ENCODE assay signal across 15 cellular contexts in genomic region chr11:82577246-82577645, GRCh38.
DNase-seq lines count a peak whose midpoint lies in the region; ATAC-seq and TF ChIP-seq lines count a peak whose summit lies in the region.
"Had no signal": no experiment of that assay in that cellular context is flagged by ENCODE, and none has a peak within 500 bp of the region (broad histone marks: within the 10 kb centered on the region; RNA-seq: fewer than 3 reads in every experiment).

No MANE protein-coding gene starts in this region.

- H3K36me3 Mint-ChIP-seq in activated naive CD8-positive, alpha-beta T cell treated with anti-CD3 and anti-CD28 coated beads for 36 hours = no peaks in the 10 kb centered on the region
- H3K36me3 Mint-ChIP-seq: CD14-positive monocyte had no signal

- peaks cover 8% of the 10 kb centered on the region for H3K27me3 Mint-ChIP-seq in activated naive CD8-positive, alpha-beta T cell treated with anti-CD3 and anti-CD28 coated beads for 36 hours

- no peaks in the 10 kb centered on the region for H3K9me3 Mint-ChIP-seq in activated naive CD8-positive, alpha-beta T cell treated with anti-CD3 and anti-CD28 coated beads for 36 hours

- H3K9me3 ChIP-seq in WERI-Rb-1 (ENCODE audit: severe bottlenecking) = no peaks in the 10 kb centered on the region

- no peak overlapping the region for H3K4me3 ChIP-seq in WERI-Rb-1 (ENCODE audit: low read depth, low read length)

- no peak overlapping the region for H3K27ac ChIP-seq in WERI-Rb-1
- H3K27ac ChIP-seq: HL-60 had no signal

- no peak overlapping the region for H3K27ac Mint-ChIP-seq in activated naive CD8-positive, alpha-beta T cell treated with anti-CD3 and anti-CD28 coated beads for 36 hours

- TF ChIP-seq CTCF in WERI-Rb-1 (IDR thresholded peaks at IDR 0.05; ENCODE audit: low read depth, low read length) = no peak

- H3K27me3 ChIP-seq in WERI-Rb-1 (ENCODE audit: insufficient read depth, low read depth, severe bottlenecking) = no peaks in the 10 kb centered on the region

- no peaks in the 10 kb centered on the region for H3K4me1 Mint-ChIP-seq in activated naive CD8-positive, alpha-beta T cell treated with anti-CD3 and anti-CD28 coated beads for 36 hours
- H3K4me1 Mint-ChIP-seq: CD14-positive monocyte had no signal

- DNase-seq in DMS 273 treated with DMSO at 0.1 percent for 48 hours (lab: John Stamatoyannopoulos, UW) (peak; percentile 4), NCI-H446 treated with DMSO at 0.1 percent for 48 hours (lab: John Stamatoyannopoulos, UW) (peak; percentile 84), WERI-Rb-1 (peak; percentile 44), myocyte (ENCODE audit: low read depth) (peak; percentile 0), dedifferentiated amniotic fluid mesenchymal stem cell (ENCODE audit: extremely low spot score) (no peak), NCI-H1105 treated with DMSO at 0.1 percent for 48 hours (lab: John Stamatoyannopoulos, UW) (no peak)
- no peak for DNase-seq in activated naive CD8-positive, alpha-beta T cell treated with anti-CD3 and anti-CD28 coated beads for 36 hours
- DNase-seq: COR-L47, EL, NCI-H1436, NCI-H2227 treated with DMSO at 0.1 percent for 48 hours, RPMI8226 had no signal

- no peaks in the 10 kb centered on the region for H3K36me3 ChIP-seq in WERI-Rb-1

- ATAC-seq in HG02623 (IDR thresholded peaks at IDR 0.05; ENCODE audit: unreplicated experiment) = no peak

- no peak overlapping the region for H3K4me3 Mint-ChIP-seq in activated naive CD8-positive, alpha-beta T cell treated with anti-CD3 and anti-CD28 coated beads for 36 hours
- H3K4me3 Mint-ChIP-seq: CD14-positive monocyte had no signal

Comparison
In these comparisons a context has a peak if more than half of its experiments do, and no peak if none do; other contexts are left out.
1. DNase-seq: peak in DMS 273 treated with DMSO at 0.1 percent for 48 hours (single experiment), NCI-H446 treated with DMSO at 0.1 percent for 48 hours (single experiment), WERI-Rb-1 (single experiment) and myocyte (single experiment); none in dedifferentiated amniotic fluid mesenchymal stem cell (single experiment), NCI-H1105 treated with DMSO at 0.1 percent for 48 hours (single experiment) and activated naive CD8-positive, alpha-beta T cell treated with anti-CD3 and anti-CD28 coated beads for 36 hours (single experiment).